14 cellular contexts compared by ENCODE assay signal in the genomic region with DNA sequence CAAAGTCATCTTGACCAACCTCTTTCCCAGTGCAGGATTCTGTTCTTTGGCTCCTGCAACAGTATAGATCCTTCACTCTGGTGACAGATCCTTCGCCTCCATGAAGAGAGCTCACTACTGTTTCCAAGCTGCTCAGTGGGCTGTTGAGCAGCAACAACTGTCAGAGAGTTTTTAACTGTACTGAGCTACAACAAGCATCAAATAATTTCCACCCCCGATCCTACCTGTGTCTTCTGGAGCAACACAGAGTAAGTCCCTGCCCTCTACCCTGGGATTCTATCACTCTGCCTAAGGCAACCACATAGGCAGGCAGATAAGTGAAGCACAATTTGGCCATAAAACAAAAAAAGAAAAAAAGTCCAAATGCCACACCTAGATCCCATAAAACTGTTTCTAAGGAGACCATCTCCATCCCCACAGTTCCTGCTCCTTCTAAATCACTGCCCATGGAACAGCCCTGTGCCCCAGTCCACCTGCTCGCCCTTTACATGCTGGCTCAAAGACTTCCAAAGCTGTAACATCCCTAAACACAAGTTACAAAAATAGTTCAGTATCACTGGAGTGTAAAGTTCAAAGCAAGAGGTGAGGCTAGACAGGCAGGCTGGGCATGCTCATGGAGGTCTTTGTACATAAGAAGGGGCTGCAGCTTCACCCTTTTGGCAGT. TPM values are rescaled to one million over a fixed set of nuclear protein-coding genes. Genes with fewer than 3 reads are reported as not detected.
"Had no signal": no experiment of that assay in that cellular context is flagged by ENCODE, and none has a peak within 500 bp of the region (broad histone marks: within the 10 kb centered on the region; RNA-seq: fewer than 3 reads in every experiment).

No MANE protein-coding gene starts in this region.

- H3K36me3 ChIP-seq: prostate gland had no signal

- H3K4me3 ChIP-seq: ascending aorta, gastroesophageal sphincter, prostate gland, sigmoid colon had no signal

- H3K9me3 ChIP-seq: ascending aorta, gastroesophageal sphincter, prostate gland, sigmoid colon had no signal

- DNase-seq: activated CD4-positive, alpha-beta T cell treated with anti-CD3 and anti-CD28 coated beads for 4 hours; activated CD8-positive, alpha-beta memory T cell treated with anti-CD3 and anti-CD28 coated beads, Interleukin-2, amount 50 U/mL, for 4 hours; activated CD8-positive, alpha-beta T cell treated with anti-CD3 and anti-CD28 coated beads for 36 hours; activated gamma-delta T cell treated with Interleukin-2 at 50 U/mL for 16 hours; activated T-cell treated with anti-CD3 and anti-CD28 coated beads, Interleukin-2, amount 50 U/mL, for 72 hours; effector CD4-positive, alpha-beta T cell; sigmoid colon; stimulated activated CD4-positive, alpha-beta T cell treated with anti-CD3 and anti-CD28 coated beads, Interleukin-12 subunit alpha, Interleukin-12 subunit beta, amount 100 ng/mL, for 4 hours; stimulated activated naive CD4-positive, alpha-beta T cell treated with Interleukin-2 at 50 U/mL for 16 hours had no signal

- H3K27me3 ChIP-seq: ascending aorta, gastroesophageal sphincter, sigmoid colon had no signal

- H3K4me1 ChIP-seq: ascending aorta, gastroesophageal sphincter, prostate gland, sigmoid colon had no signal

- H3K9me3 Mint-ChIP-seq: activated CD8-positive, alpha-beta T cell treated with anti-CD3 and anti-CD28 coated beads for 36 hours; activated T-cell treated with anti-CD3 and anti-CD28 coated beads, Interleukin-2, amount 50 U/mL, for 72 hours had no signal

- FAIRE-seq: endothelial cell of umbilical vein, keratinocyte had no signal

- H3K4me3 Mint-ChIP-seq: activated CD8-positive, alpha-beta T cell treated with anti-CD3 and anti-CD28 coated beads for 36 hours; activated T-cell treated with anti-CD3 and anti-CD28 coated beads, Interleukin-2, amount 50 U/mL, for 72 hours had no signal

- H3K27ac ChIP-seq: ascending aorta, gastroesophageal sphincter, prostate gland, sigmoid colon had no signal

- ATAC-seq: activated CD8-positive, alpha-beta T cell treated with anti-CD3 and anti-CD28 coated beads for 36 hours; activated T-cell treated with anti-CD3 and anti-CD28 coated beads, Interleukin-2, amount 50 U/mL, for 72 hours; gastroesophageal sphincter had no signal

- H3K27me3 Mint-ChIP-seq: activated CD8-positive, alpha-beta T cell treated with anti-CD3 and anti-CD28 coated beads for 36 hours had no signal

- H3K27ac Mint-ChIP-seq: activated CD8-positive, alpha-beta T cell treated with anti-CD3 and anti-CD28 coated beads for 36 hours; activated T-cell treated with anti-CD3 and anti-CD28 coated beads, Interleukin-2, amount 50 U/mL, for 72 hours had no signal

RNA-seq across cellular contexts. Expression of gene ANPEP, which starts 37.8 kb away (rescaled TPM):
- total RNA-seq: activated CD8-positive, alpha-beta T cell treated with anti-CD3 and anti-CD28 coated beads for 36 hours had no signal
